12 cellular contexts compared by ENCODE assay signal in genomic region chr3:172218350-172219323, GRCh38.
DNase-seq lines count a peak whose midpoint lies in the region; ATAC-seq and TF ChIP-seq lines count a peak whose summit lies in the region.
"Had no signal": no experiment of that assay in that cellular context is flagged by ENCODE, and none has a peak within 500 bp of the region (broad histone marks: within the 10 kb centered on the region; RNA-seq: fewer than 3 reads in every experiment).

No MANE protein-coding gene starts in this region.

- no peak overlapping the region for H3K27ac Mint-ChIP-seq in activated naive CD8-positive, alpha-beta T cell treated with anti-CD3 and anti-CD28 coated beads, Interleukin-2, amount 50 U/mL, for 24 hours
- H3K27ac Mint-ChIP-seq in activated naive CD8-positive, alpha-beta T cell treated with anti-CD3 and anti-CD28 coated beads for 36 hours: no peak overlapping the region
- H3K27ac Mint-ChIP-seq: stimulated activated naive CD8-positive, alpha-beta T cell treated with anti-CD3 and anti-CD28 coated beads, Interleukin-15, Interleukin-2, amounts not matched to agents 100 ng/mL and 50 ng/mL, for 24 hours had no signal

- no peak overlapping the region for H2AFZ ChIP-seq in fibroblast of lung (ENCODE audit: low read length)

- H3K36me3 ChIP-seq in fibroblast of lung (ENCODE audit: control insufficient read depth, insufficient read depth, low read length): no peaks in the 10 kb centered on the region
- no peaks in the 10 kb centered on the region for H3K36me3 ChIP-seq in uterus

- H3K79me2 ChIP-seq in fibroblast of lung (ENCODE audit: control insufficient read depth, insufficient read depth, low read length): peaks cover 52% of the 10 kb centered on the region

- no peak overlapping the region for H3K4me3 ChIP-seq in fibroblast of lung (replicated peaks in 1 of 4; ENCODE audit: control extremely low read depth in 1 of 4, insufficient read depth in 1 of 4, low read depth in 3 of 4, low read length in 4 of 4)
- no peak overlapping the region for H3K4me3 ChIP-seq in uterus

- H3K4me2 ChIP-seq in fibroblast of lung (ENCODE audit: extremely low read depth, insufficient read depth, low read length): no peak overlapping the region

- H3K4me1 ChIP-seq in fibroblast of lung (ENCODE audit: control insufficient read depth, extremely low read depth, insufficient read depth, low read length) (peaks cover 15% of the 10 kb centered on the region), uterus (peaks cover 0 to 7% of the 10 kb centered on the region in 2 donors)

- H3K9ac ChIP-seq in fibroblast of lung (ENCODE audit: insufficient read depth, low read length): no peak overlapping the region

- H3K4me1 Mint-ChIP-seq in activated naive CD8-positive, alpha-beta T cell treated with anti-CD3 and anti-CD28 coated beads, Interleukin-2, amount 50 U/mL, for 24 hours: peaks cover 22% of the 10 kb centered on the region
- H3K4me1 Mint-ChIP-seq in activated naive CD8-positive, alpha-beta T cell treated with anti-CD3 and anti-CD28 coated beads for 36 hours: peaks cover 16% of the 10 kb centered on the region

- no peak for DNase-seq in activated naive CD8-positive, alpha-beta T cell treated with anti-CD3 and anti-CD28 coated beads, Interleukin-2, amount 50 U/mL, for 24 hours
- DNase-seq in activated naive CD8-positive, alpha-beta T cell treated with anti-CD3 and anti-CD28 coated beads for 36 hours: no peak
- DNase-seq in OCI-M1 (lab: John Stamatoyannopoulos, UW) (peak; percentile 15), fibroblast of lung (ENCODE audit: low read depth in 2 of 2) (peak; percentile 39 to 53), uterus (no peak), GOT3 (lab: John Stamatoyannopoulos, UW) (no peak), cerebellar cortex (ENCODE audit: low spot score) (no peak)
- DNase-seq: activated T-cell treated with anti-CD3 and anti-CD28 coated beads, Interleukin-2, amount 50 U/mL, for 4 hours; naive B cell; NCI-H1092 treated with DMSO at 0.1 percent for 48 hours had no signal

- H3K27ac ChIP-seq in fibroblast of lung (ENCODE audit: insufficient read depth, low read length) (no peak overlapping the region), uterus (peak overlapping the region; percentile 13 to 15)

- intact Hi-C loops in uterus (cut with DNase I; ENCODE audit: low total_unique reads): loop anchor here (10.0 kb wide), 1 partner anchor 66 kb away; no protein-coding TSS in a partner anchor

- no peaks in the 10 kb centered on the region for H3K9me3 Mint-ChIP-seq in activated naive CD8-positive, alpha-beta T cell treated with anti-CD3 and anti-CD28 coated beads, Interleukin-2, amount 50 U/mL, for 24 hours
- peaks cover 2% of the 10 kb centered on the region for H3K9me3 Mint-ChIP-seq in activated naive CD8-positive, alpha-beta T cell treated with anti-CD3 and anti-CD28 coated beads for 36 hours
- H3K9me3 Mint-ChIP-seq: activated T-cell treated with anti-CD3 and anti-CD28 coated beads, Interleukin-2, amount 50 U/mL, for 4 hours; naive B cell; stimulated activated naive CD8-positive, alpha-beta T cell treated with anti-CD3 and anti-CD28 coated beads, Interleukin-15, Interleukin-2, amounts not matched to agents 100 ng/mL and 50 ng/mL, for 24 hours had no signal

- H4K20me1 ChIP-seq in fibroblast of lung (ENCODE audit: control insufficient read depth, extremely low read depth, insufficient read depth, low read length): no peaks in the 10 kb centered on the region

- no peak overlapping the region for H3K4me3 Mint-ChIP-seq in activated naive CD8-positive, alpha-beta T cell treated with anti-CD3 and anti-CD28 coated beads, Interleukin-2, amount 50 U/mL, for 24 hours
- H3K4me3 Mint-ChIP-seq in activated naive CD8-positive, alpha-beta T cell treated with anti-CD3 and anti-CD28 coated beads for 36 hours: no peak overlapping the region
- H3K4me3 Mint-ChIP-seq: activated T-cell treated with anti-CD3 and anti-CD28 coated beads, Interleukin-2, amount 50 U/mL, for 4 hours; naive B cell; stimulated activated naive CD8-positive, alpha-beta T cell treated with anti-CD3 and anti-CD28 coated beads, Interleukin-15, Interleukin-2, amounts not matched to agents 100 ng/mL and 50 ng/mL, for 24 hours had no signal

- H3K9me3 ChIP-seq in fibroblast of lung (ENCODE audit: control insufficient read depth, insufficient read depth, low read depth, low read length) (no peaks in the 10 kb centered on the region), uterus (no peaks in the 10 kb centered on the region)

- no peaks in the 10 kb centered on the region for H3K27me3 ChIP-seq in fibroblast of lung (ENCODE audit: control insufficient read depth, insufficient read depth, low read length)
- no peaks in the 10 kb centered on the region for H3K27me3 ChIP-seq in uterus

- ATAC-seq in activated naive CD8-positive, alpha-beta T cell treated with anti-CD3 and anti-CD28 coated beads, Interleukin-2, amount 50 U/mL, for 24 hours: peak; percentile 49
- no peak for ATAC-seq in HG03108 (IDR thresholded peaks at IDR 0.05; ENCODE audit: unreplicated experiment)
- ATAC-seq: activated T-cell treated with anti-CD3 and anti-CD28 coated beads, Interleukin-2, amount 50 U/mL, for 4 hours had no signal

- no peaks in the 10 kb centered on the region for H3K27me3 Mint-ChIP-seq in activated naive CD8-positive, alpha-beta T cell treated with anti-CD3 and anti-CD28 coated beads, Interleukin-2, amount 50 U/mL, for 24 hours
- no peaks in the 10 kb centered on the region for H3K27me3 Mint-ChIP-seq in activated naive CD8-positive, alpha-beta T cell treated with anti-CD3 and anti-CD28 coated beads for 36 hours
- H3K27me3 Mint-ChIP-seq: naive B cell; stimulated activated naive CD8-positive, alpha-beta T cell treated with anti-CD3 and anti-CD28 coated beads, Interleukin-15, Interleukin-2, amounts not matched to agents 100 ng/mL and 50 ng/mL, for 24 hours had no signal

- no peak for TF ChIP-seq POLR2A in uterus (IDR thresholded peaks at IDR 0.05)

- TF ChIP-seq CTCF in fibroblast of lung (conservative IDR thresholded peaks at IDR 0.05 in 1 of 2, IDR thresholded peaks at IDR 0.05 in 1 of 2; ENCODE audit: low read depth in 1 of 2, low read length in 2 of 2): no peak
- no peak for TF ChIP-seq CTCF in uterus (IDR thresholded peaks at IDR 0.05)

- peaks cover 5% of the 10 kb centered on the region for H3K36me3 Mint-ChIP-seq in activated naive CD8-positive, alpha-beta T cell treated with anti-CD3 and anti-CD28 coated beads, Interleukin-2, amount 50 U/mL, for 24 hours (ENCODE audit: low read depth)
- H3K36me3 Mint-ChIP-seq in activated naive CD8-positive, alpha-beta T cell treated with anti-CD3 and anti-CD28 coated beads for 36 hours: peaks cover 7% of the 10 kb centered on the region
- H3K36me3 Mint-ChIP-seq: naive B cell had no signal

Comparison
In these comparisons a context has a peak if more than half of its experiments do, and no peak if none do; other contexts are left out.
1. DNase-seq: peak in OCI-M1 (single experiment) and fibroblast of lung (2 of 2); none in activated naive CD8-positive, alpha-beta T cell treated with anti-CD3 and anti-CD28 coated beads, Interleukin-2, amount 50 U/mL, for 24 hours (single experiment), activated naive CD8-positive, alpha-beta T cell treated with anti-CD3 and anti-CD28 coated beads for 36 hours (single experiment), uterus (0 of 2), GOT3 (single experiment) and cerebellar cortex (single experiment).